ENCODE assay signal across 8 cellular contexts in the genomic region with DNA sequence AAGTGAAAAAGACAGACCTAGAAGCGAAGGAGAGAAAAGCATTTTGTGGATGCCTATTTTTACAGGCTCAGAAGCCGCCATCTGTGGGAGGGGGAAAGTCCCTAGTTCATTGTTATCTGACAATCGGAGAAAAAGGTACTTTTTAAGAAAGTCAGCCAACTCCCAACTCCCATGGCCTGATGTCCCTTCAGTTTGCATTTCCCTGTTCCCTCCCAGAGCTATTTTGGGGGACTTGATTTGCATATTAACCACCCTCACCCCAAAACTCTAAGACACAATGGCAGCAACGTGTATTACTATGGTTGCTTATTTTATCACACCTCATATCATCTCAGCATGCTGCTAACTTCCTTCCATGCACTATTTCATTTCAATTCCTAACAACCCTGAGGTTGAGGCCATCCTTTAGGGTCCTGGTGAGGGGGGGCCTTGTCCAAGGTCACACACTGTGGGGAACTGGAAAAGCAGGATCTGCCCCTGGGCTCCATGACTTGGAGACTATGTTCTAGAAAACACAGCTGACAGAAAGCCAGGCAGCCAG. TPM values are rescaled to one million over a fixed set of nuclear protein-coding genes. Genes with fewer than 3 reads are reported as not detected.
A peak's percentile ranks its signal among the peaks of the same experiment; 100 is the strongest.
DNase-seq lines count a peak whose midpoint lies in the region; ATAC-seq and FAIRE-seq lines count a peak whose summit lies in the region.
"Had no signal": no experiment of that assay in that cellular context is flagged by ENCODE, and none has a peak within 500 bp of the region (broad histone marks: within the 10 kb centered on the region; RNA-seq: fewer than 3 reads in every experiment).

No MANE protein-coding gene starts in this region.

- peak overlapping the region; percentile 75 for H3K27ac Mint-ChIP-seq in T-helper 2 cell treated with Interferon-gamma antibody and Interleukin-4, amounts not matched to agents 5 μg/mL and 100 μg/mL, for 36 hours

- no peak for FAIRE-seq in frontal cortex (lab: Jason Lieb, UNC)

- no peaks in the 10 kb centered on the region for H3K27me3 Mint-ChIP-seq in T-helper 2 cell treated with Interferon-gamma antibody and Interleukin-4, amounts not matched to agents 5 μg/mL and 100 μg/mL, for 36 hours (ENCODE audit: low read depth)

- H3K4me1 Mint-ChIP-seq in T-helper 2 cell treated with Interferon-gamma antibody and Interleukin-4, amounts not matched to agents 5 μg/mL and 100 μg/mL, for 36 hours (ENCODE audit: low read depth), result peaks cover 36% of the 10 kb centered on the region

- H3K36me3 Mint-ChIP-seq in T-helper 2 cell treated with Interferon-gamma antibody and Interleukin-4, amounts not matched to agents 5 μg/mL and 100 μg/mL, for 36 hours (ENCODE audit: low read depth), result peaks cover 43% of the 10 kb centered on the region

- H3K9me3 Mint-ChIP-seq in T-helper 2 cell treated with Interferon-gamma antibody and Interleukin-4, amounts not matched to agents 5 μg/mL and 100 μg/mL, for 36 hours, result peaks cover 12% of the 10 kb centered on the region

- peak overlapping the region; percentile 53 for H3K4me3 Mint-ChIP-seq in T-helper 2 cell treated with Interferon-gamma antibody and Interleukin-4, amounts not matched to agents 5 μg/mL and 100 μg/mL, for 36 hours

- ATAC-seq in GM18907 (IDR thresholded peaks at IDR 0.05; ENCODE audit: unreplicated experiment) (peak; percentile 51), HG02678 (IDR thresholded peaks at IDR 0.05; ENCODE audit: unreplicated experiment) (peak; percentile 48)
- ATAC-seq: esophagus mucosa had no signal

- DNase-seq in T-helper 2 cell treated with Interferon-gamma antibody and Interleukin-4, amounts not matched to agents 5 μg/mL and 100 μg/mL, for 36 hours (ENCODE audit: low spot score), result peak; percentile 70
- peak in 2 of 3 experiments; percentile 28 to 33 for DNase-seq in stimulated activated CD4-positive, alpha-beta T cell treated with anti-CD3 and anti-CD28 coated beads, TNF-alpha, amount 100 ng/mL, for 24 hours (ENCODE audit: low read depth in 3 of 3)
- DNase-seq in kidney glomerular epithelial cell (lab: John Stamatoyannopoulos, UW) (no peak), NCI-H1694 treated with DMSO at 0.1 percent for 48 hours (lab: John Stamatoyannopoulos, UW) (no peak), frontal cortex (ENCODE audit: low spot score in 2 of 2) (no peak)

RNA-seq across cellular contexts. Expression of a gene that starts 18.7 kb away (rescaled TPM):
- total RNA-seq in frontal cortex, result 7.3 TPM

RNA-seq across cellular contexts. Expression of a gene that starts 56.3 kb away (rescaled TPM):
- total RNA-seq in frontal cortex, result 35.9 TPM

Comparison
In these comparisons a context has a peak if more than half of its experiments do, and no peak if none do; other contexts are left out.
1. DNase-seq: peak in T-helper 2 cell treated with Interferon-gamma antibody and Interleukin-4, amounts not matched to agents 5 μg/mL and 100 μg/mL, for 36 hours (single experiment) and stimulated activated CD4-positive, alpha-beta T cell treated with anti-CD3 and anti-CD28 coated beads, TNF-alpha, amount 100 ng/mL, for 24 hours (2 of 3); none in kidney glomerular epithelial cell (single experiment), NCI-H1694 treated with DMSO at 0.1 percent for 48 hours (single experiment) and frontal cortex (0 of 2).